1 cellular context compared by ENCODE assay signal in the genomic region with DNA sequence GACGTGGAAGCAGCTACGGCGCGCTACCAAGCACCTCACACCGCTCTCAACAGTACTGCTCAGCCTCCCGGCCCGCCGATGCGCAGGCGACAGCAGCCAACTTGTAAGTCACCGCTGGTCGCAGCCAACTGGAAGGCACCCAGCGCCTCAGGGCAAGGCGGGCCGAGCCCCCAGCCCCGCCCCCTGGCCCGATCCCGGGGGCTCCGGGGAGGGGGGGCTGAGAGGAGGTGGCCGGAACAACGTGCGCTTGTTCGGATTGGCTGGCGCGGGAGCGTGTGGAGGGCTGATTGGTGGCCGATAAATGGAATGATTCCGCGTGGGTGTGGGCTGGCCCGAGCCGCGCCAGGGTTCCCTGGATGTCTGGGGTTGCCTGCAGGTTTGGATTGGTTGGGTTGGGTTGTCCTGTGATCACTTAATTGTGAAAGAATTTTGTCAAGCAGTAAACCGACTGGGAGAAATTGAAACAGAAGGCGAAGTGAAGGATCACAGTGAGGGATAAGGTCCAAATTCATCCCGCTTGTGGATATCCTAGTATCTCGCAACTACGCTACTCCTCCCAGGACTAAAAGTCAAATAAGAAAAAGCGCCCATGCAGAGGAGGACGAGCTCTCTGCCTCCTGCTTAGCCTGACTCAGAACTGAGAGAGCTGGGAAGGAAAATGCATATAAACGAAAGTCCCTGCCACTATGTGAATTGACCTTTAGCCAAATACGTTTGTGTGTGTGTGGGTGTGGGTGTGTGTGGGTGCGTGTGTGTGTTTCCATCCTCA.
TF ChIP-seq lines count a peak whose summit lies in the region.

A gene with protein sequence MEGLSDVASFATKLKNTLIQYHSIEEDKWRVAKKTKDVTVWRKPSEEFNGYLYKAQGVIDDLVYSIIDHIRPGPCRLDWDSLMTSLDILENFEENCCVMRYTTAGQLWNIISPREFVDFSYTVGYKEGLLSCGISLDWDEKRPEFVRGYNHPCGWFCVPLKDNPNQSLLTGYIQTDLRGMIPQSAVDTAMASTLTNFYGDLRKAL (minus strand): TSS at position 130 of the 769 bp plus-strand sequence. CDS start 5,102 bp downstream, outside the sequence.

TF ChIP-seq in GM23338, 12 proteins besides CTCF, POLR2A, EP300 and RAD21:
- peak; percentile 97 for TF ChIP-seq POLR2AphosphoS5 (IDR thresholded peaks at IDR 0.05; ENCODE audit: low read depth)
- TF ChIP-seq NANOG (IDR thresholded peaks at IDR 0.05; ENCODE audit: borderline replicate concordance) = no peak
- TF ChIP-seq, protein P1, sequence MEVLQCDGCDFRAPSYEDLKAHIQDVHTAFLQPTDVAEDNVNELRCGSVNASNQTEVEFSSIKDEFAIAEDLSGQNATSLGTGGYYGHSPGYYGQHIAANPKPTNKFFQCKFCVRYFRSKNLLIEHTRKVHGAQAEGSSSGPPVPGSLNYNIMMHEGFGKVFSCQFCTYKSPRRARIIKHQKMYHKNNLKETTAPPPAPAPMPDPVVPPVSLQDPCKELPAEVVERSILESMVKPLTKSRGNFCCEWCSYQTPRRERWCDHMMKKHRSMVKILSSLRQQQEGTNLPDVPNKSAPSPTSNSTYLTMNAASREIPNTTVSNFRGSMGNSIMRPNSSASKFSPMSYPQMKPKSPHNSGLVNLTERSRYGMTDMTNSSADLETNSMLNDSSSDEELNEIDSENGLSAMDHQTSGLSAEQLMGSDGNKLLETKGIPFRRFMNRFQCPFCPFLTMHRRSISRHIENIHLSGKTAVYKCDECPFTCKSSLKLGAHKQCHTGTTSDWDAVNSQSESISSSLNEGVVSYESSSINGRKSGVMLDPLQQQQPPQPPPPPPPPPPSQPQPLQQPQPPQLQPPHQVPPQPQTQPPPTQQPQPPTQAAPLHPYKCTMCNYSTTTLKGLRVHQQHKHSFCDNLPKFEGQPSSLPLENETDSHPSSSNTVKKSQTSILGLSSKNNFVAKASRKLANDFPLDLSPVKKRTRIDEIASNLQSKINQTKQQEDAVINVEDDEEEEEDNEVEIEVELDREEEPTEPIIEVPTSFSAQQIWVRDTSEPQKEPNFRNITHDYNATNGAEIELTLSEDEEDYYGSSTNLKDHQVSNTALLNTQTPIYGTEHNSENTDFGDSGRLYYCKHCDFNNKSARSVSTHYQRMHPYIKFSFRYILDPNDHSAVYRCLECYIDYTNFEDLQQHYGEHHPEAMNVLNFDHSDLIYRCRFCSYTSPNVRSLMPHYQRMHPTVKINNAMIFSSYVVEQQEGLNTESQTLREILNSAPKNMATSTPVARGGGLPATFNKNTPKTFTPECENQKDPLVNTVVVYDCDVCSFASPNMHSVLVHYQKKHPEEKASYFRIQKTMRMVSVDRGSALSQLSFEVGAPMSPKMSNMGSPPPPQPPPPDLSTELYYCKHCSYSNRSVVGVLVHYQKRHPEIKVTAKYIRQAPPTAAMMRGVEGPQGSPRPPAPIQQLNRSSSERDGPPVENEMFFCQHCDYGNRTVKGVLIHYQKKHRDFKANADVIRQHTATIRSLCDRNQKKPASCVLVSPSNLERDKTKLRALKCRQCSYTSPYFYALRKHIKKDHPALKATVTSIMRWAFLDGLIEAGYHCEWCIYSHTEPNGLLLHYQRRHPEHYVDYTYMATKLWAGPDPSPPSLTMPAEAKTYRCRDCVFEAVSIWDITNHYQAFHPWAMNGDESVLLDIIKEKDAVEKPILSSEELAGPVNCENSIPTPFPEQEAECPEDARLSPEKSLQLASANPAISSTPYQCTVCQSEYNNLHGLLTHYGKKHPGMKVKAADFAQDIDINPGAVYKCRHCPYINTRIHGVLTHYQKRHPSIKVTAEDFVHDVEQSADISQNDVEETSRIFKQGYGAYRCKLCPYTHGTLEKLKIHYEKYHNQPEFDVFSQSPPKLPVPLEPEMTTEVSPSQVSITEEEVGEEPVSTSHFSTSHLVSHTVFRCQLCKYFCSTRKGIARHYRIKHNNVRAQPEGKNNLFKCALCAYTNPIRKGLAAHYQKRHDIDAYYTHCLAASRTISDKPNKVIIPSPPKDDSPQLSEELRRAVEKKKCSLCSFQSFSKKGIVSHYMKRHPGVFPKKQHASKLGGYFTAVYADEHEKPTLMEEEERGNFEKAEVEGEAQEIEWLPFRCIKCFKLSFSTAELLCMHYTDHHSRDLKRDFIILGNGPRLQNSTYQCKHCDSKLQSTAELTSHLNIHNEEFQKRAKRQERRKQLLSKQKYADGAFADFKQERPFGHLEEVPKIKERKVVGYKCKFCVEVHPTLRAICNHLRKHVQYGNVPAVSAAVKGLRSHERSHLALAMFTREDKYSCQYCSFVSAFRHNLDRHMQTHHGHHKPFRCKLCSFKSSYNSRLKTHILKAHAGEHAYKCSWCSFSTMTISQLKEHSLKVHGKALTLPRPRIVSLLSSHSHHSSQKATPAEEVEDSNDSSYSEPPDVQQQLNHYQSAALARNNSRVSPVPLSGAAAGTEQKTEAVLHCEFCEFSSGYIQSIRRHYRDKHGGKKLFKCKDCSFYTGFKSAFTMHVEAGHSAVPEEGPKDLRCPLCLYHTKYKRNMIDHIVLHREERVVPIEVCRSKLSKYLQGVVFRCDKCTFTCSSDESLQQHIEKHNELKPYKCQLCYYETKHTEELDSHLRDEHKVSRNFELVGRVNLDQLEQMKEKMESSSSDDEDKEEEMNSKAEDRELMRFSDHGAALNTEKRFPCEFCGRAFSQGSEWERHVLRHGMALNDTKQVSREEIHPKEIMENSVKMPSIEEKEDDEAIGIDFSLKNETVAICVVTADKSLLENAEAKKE (CRISPR knock-in tag; IDR thresholded peaks at IDR 0.05) = no peak
- peak; percentile 59; the same call in 1 of the 2 replicates for TF ChIP-seq CREB1 (CRISPR knock-in tag; IDR thresholded peaks at IDR 0.05; ENCODE audit: low read depth)
- TF ChIP-seq, protein P2, sequence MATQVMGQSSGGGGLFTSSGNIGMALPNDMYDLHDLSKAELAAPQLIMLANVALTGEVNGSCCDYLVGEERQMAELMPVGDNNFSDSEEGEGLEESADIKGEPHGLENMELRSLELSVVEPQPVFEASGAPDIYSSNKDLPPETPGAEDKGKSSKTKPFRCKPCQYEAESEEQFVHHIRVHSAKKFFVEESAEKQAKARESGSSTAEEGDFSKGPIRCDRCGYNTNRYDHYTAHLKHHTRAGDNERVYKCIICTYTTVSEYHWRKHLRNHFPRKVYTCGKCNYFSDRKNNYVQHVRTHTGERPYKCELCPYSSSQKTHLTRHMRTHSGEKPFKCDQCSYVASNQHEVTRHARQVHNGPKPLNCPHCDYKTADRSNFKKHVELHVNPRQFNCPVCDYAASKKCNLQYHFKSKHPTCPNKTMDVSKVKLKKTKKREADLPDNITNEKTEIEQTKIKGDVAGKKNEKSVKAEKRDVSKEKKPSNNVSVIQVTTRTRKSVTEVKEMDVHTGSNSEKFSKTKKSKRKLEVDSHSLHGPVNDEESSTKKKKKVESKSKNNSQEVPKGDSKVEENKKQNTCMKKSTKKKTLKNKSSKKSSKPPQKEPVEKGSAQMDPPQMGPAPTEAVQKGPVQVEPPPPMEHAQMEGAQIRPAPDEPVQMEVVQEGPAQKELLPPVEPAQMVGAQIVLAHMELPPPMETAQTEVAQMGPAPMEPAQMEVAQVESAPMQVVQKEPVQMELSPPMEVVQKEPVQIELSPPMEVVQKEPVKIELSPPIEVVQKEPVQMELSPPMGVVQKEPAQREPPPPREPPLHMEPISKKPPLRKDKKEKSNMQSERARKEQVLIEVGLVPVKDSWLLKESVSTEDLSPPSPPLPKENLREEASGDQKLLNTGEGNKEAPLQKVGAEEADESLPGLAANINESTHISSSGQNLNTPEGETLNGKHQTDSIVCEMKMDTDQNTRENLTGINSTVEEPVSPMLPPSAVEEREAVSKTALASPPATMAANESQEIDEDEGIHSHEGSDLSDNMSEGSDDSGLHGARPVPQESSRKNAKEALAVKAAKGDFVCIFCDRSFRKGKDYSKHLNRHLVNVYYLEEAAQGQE (IDR thresholded peaks at IDR 0.05; ENCODE audit: unreplicated experiment) = peak; percentile 23
- no peak for TF ChIP-seq EZH2 (IDR thresholded peaks at IDR 0.05; ENCODE audit: low read depth, unreplicated experiment)
